ENCODE assay signal across 1 cellular context in genomic region chr20:62134735-62135231, GRCh38.
A peak's percentile ranks its signal among the peaks of the same experiment; 100 is the strongest.
TF ChIP-seq lines count a peak whose summit lies in the region.

No MANE protein-coding gene starts in this region.

TF ChIP-seq in HepG2, 621 proteins besides CTCF, POLR2A, EP300 and RAD21 (continued from another document and continues in another):
- TF ChIP-seq, protein P1, sequence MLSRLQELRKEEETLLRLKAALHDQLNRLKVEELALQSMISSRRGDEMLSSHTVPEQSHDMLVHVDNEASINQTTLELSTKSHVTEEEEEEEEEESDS (CRISPR knock-in tag; IDR thresholded peaks at IDR 0.05; ENCODE audit: borderline replicate concordance) = no peak
- TF ChIP-seq ZNF614 (CRISPR knock-in tag; IDR thresholded peaks at IDR 0.05; ENCODE audit: borderline replicate concordance) (peak; percentile 55; the same call in 1 of the 2 replicates), ZSCAN21 (CRISPR knock-in tag; IDR thresholded peaks at IDR 0.05; ENCODE audit: borderline replicate concordance) (peak; percentile 48; the same call in 1 of the 2 replicates), TARDBP (CRISPR knock-in tag; IDR thresholded peaks at IDR 0.05) (peak; percentile 93; the same call in 1 of the 2 replicates), TBL1XR1 (IDR thresholded peaks at IDR 0.05; ENCODE audit: borderline replicate concordance, low read length, partially characterized antibody) (peak; percentile 71), POLR2AphosphoS2 (IDR thresholded peaks at IDR 0.05; ENCODE audit: low read depth, low read length) (peak; percentile 96), ZKSCAN5 (CRISPR knock-in tag; IDR thresholded peaks at IDR 0.05) (0 out of 2 replicates have a peak, but pooled peaks have one; percentile 19), SRSF4 (IDR thresholded peaks at IDR 0.05; ENCODE audit: low read depth, low read length, poor library complexity, severe bottlenecking) (no peak), SAP130 (CRISPR knock-in tag; IDR thresholded peaks at IDR 0.05; ENCODE audit: low read depth) (peak; percentile 93), SRSF1 (optimal IDR thresholded peaks at IDR 0.05; ENCODE audit: low read depth, low read length) (no peak), ZNF251 (CRISPR knock-in tag; IDR thresholded peaks at IDR 0.05) (no peak), TOE1 (CRISPR knock-in tag; IDR thresholded peaks at IDR 0.05) (no peak), SNAI1 (CRISPR knock-in tag; IDR thresholded peaks at IDR 0.05; ENCODE audit: borderline replicate concordance) (no peak), KLF16 (CRISPR knock-in tag; IDR thresholded peaks at IDR 0.05) (peak in 1 of 2 experiments; percentile 76; a peak in 2 of 4 replicates), ZNF343 (CRISPR knock-in tag; IDR thresholded peaks at IDR 0.05) (peak; percentile 11; the same call in 1 of the 2 replicates), ZNF792 (CRISPR knock-in tag; IDR thresholded peaks at IDR 0.05) (no peak), ZNF577 (CRISPR knock-in tag; IDR thresholded peaks at IDR 0.05; ENCODE audit: borderline replicate concordance, low read depth) (no peak), ZNF451 (CRISPR knock-in tag; IDR thresholded peaks at IDR 0.05) (0 out of 2 replicates have a peak, but pooled peaks have one; percentile 26), SNAPC2 (CRISPR knock-in tag; IDR thresholded peaks at IDR 0.05) (peak; percentile 47; the same call in 1 of the 2 replicates), RXRB (CRISPR knock-in tag; IDR thresholded peaks at IDR 0.05; ENCODE audit: borderline replicate concordance) (peak; percentile 78), IKZF1 (IDR thresholded peaks at IDR 0.05) (no peak), ZNF296 (CRISPR knock-in tag; conservative IDR thresholded peaks at IDR 0.05) (peak; percentile 86; the same call in 1 of the 2 replicates), PAX8 (CRISPR knock-in tag; IDR thresholded peaks at IDR 0.05; ENCODE audit: borderline replicate concordance) (no peak), NR2F1 (CRISPR knock-in tag; IDR thresholded peaks at IDR 0.05) (peak; percentile 9 to 54; a peak in 3 of 4 replicates), HNF1B (CRISPR knock-in tag; IDR thresholded peaks at IDR 0.05) (peak; percentile 77), RBM22 (optimal IDR thresholded peaks at IDR 0.05; ENCODE audit: low read length) (peak; percentile 97), ZBTB20 (CRISPR knock-in tag; IDR thresholded peaks at IDR 0.05; ENCODE audit: borderline replicate concordance, low read depth) (peak; percentile 59; the same call in 1 of the 2 replicates), JUND (CRISPR knock-in tag; IDR thresholded peaks at IDR 0.05) (0 out of 2 replicates have a peak, but pooled peaks have one; percentile 29), HNF4A (CRISPR knock-in tag; IDR thresholded peaks at IDR 0.05) (peak; percentile 88), CEBPG (CRISPR knock-in tag; IDR thresholded peaks at IDR 0.05) (peak; percentile 76), TFE3 (CRISPR knock-in tag; IDR thresholded peaks at IDR 0.05) (peak; percentile 57; the same call in 1 of the 2 replicates), ZBTB1 (CRISPR knock-in tag; IDR thresholded peaks at IDR 0.05; ENCODE audit: borderline replicate concordance) (no peak), HOXD1 (CRISPR knock-in tag; IDR thresholded peaks at IDR 0.05) (no peak), TP53 (CRISPR knock-in tag; conservative IDR thresholded peaks at IDR 0.05) (0 out of 2 replicates have a peak, but pooled peaks have one; percentile 24), TFAP4 (IDR thresholded peaks at IDR 0.05; ENCODE audit: borderline replicate concordance, low read depth) (peak; percentile 18; the same call in 1 of the 2 replicates), HDAC2 (CRISPR knock-in tag; IDR thresholded peaks at IDR 0.05) (peak; percentile 55; the same call in 1 of the 2 replicates), HMGXB4 (CRISPR knock-in tag; IDR thresholded peaks at IDR 0.05; ENCODE audit: borderline replicate concordance in 1 of 2, low read depth in 1 of 2) (peak; percentile 42 to 54; a peak in 3 of 4 replicates)
- TF ChIP-seq, protein P2, sequence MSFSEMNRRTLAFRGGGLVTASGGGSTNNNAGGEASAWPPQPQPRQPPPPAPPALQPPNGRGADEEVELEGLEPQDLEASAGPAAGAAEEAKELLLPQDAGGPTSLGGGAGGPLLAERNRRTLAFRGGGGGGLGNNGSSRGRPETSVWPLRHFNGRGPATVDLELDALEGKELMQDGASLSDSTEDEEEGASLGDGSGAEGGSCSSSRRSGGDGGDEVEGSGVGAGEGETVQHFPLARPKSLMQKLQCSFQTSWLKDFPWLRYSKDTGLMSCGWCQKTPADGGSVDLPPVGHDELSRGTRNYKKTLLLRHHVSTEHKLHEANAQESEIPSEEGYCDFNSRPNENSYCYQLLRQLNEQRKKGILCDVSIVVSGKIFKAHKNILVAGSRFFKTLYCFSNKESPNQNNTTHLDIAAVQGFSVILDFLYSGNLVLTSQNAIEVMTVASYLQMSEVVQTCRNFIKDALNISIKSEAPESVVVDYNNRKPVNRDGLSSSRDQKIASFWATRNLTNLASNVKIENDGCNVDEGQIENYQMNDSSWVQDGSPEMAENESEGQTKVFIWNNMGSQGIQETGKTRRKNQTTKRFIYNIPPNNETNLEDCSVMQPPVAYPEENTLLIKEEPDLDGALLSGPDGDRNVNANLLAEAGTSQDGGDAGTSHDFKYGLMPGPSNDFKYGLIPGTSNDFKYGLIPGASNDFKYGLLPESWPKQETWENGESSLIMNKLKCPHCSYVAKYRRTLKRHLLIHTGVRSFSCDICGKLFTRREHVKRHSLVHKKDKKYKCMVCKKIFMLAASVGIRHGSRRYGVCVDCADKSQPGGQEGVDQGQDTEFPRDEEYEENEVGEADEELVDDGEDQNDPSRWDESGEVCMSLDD (CRISPR knock-in tag; IDR thresholded peaks at IDR 0.05; ENCODE audit: borderline replicate concordance) = no peak
- TF ChIP-seq, protein P3, sequence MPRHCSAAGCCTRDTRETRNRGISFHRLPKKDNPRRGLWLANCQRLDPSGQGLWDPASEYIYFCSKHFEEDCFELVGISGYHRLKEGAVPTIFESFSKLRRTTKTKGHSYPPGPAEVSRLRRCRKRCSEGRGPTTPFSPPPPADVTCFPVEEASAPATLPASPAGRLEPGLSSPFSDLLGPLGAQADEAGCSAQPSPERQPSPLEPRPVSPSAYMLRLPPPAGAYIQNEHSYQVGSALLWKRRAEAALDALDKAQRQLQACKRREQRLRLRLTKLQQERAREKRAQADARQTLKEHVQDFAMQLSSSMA (CRISPR knock-in tag; IDR thresholded peaks at IDR 0.05) = peak; percentile 63; the same call in 1 of the 2 replicates
- TF ChIP-seq, protein P4, sequence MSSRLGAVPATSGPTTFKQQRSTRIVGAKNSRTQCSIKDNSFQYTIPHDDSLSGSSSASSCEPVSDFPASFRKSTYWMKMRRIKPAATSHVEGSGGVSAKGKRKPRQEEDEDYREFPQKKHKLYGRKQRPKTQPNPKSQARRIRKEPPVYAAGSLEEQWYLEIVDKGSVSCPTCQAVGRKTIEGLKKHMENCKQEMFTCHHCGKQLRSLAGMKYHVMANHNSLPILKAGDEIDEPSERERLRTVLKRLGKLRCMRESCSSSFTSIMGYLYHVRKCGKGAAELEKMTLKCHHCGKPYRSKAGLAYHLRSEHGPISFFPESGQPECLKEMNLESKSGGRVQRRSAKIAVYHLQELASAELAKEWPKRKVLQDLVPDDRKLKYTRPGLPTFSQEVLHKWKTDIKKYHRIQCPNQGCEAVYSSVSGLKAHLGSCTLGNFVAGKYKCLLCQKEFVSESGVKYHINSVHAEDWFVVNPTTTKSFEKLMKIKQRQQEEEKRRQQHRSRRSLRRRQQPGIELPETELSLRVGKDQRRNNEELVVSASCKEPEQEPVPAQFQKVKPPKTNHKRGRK (CRISPR knock-in tag; IDR thresholded peaks at IDR 0.05) = no peak
- TF ChIP-seq, protein P5, sequence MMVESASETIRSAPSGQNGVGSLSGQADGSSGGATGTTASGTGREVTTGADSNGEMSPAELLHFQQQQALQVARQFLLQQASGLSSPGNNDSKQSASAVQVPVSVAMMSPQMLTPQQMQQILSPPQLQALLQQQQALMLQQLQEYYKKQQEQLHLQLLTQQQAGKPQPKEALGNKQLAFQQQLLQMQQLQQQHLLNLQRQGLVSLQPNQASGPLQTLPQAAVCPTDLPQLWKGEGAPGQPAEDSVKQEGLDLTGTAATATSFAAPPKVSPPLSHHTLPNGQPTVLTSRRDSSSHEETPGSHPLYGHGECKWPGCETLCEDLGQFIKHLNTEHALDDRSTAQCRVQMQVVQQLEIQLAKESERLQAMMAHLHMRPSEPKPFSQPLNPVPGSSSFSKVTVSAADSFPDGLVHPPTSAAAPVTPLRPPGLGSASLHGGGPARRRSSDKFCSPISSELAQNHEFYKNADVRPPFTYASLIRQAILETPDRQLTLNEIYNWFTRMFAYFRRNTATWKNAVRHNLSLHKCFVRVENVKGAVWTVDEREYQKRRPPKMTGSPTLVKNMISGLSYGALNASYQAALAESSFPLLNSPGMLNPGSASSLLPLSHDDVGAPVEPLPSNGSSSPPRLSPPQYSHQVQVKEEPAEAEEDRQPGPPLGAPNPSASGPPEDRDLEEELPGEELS (CRISPR knock-in tag; IDR thresholded peaks at IDR 0.05) = peak; percentile 86
- TF ChIP-seq, protein P6, sequence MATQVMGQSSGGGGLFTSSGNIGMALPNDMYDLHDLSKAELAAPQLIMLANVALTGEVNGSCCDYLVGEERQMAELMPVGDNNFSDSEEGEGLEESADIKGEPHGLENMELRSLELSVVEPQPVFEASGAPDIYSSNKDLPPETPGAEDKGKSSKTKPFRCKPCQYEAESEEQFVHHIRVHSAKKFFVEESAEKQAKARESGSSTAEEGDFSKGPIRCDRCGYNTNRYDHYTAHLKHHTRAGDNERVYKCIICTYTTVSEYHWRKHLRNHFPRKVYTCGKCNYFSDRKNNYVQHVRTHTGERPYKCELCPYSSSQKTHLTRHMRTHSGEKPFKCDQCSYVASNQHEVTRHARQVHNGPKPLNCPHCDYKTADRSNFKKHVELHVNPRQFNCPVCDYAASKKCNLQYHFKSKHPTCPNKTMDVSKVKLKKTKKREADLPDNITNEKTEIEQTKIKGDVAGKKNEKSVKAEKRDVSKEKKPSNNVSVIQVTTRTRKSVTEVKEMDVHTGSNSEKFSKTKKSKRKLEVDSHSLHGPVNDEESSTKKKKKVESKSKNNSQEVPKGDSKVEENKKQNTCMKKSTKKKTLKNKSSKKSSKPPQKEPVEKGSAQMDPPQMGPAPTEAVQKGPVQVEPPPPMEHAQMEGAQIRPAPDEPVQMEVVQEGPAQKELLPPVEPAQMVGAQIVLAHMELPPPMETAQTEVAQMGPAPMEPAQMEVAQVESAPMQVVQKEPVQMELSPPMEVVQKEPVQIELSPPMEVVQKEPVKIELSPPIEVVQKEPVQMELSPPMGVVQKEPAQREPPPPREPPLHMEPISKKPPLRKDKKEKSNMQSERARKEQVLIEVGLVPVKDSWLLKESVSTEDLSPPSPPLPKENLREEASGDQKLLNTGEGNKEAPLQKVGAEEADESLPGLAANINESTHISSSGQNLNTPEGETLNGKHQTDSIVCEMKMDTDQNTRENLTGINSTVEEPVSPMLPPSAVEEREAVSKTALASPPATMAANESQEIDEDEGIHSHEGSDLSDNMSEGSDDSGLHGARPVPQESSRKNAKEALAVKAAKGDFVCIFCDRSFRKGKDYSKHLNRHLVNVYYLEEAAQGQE (IDR thresholded peaks at IDR 0.05; ENCODE audit: borderline replicate concordance in 1 of 2, low read depth in 1 of 2, low read length in 2 of 2) = no peak
- TF ChIP-seq, protein P7, sequence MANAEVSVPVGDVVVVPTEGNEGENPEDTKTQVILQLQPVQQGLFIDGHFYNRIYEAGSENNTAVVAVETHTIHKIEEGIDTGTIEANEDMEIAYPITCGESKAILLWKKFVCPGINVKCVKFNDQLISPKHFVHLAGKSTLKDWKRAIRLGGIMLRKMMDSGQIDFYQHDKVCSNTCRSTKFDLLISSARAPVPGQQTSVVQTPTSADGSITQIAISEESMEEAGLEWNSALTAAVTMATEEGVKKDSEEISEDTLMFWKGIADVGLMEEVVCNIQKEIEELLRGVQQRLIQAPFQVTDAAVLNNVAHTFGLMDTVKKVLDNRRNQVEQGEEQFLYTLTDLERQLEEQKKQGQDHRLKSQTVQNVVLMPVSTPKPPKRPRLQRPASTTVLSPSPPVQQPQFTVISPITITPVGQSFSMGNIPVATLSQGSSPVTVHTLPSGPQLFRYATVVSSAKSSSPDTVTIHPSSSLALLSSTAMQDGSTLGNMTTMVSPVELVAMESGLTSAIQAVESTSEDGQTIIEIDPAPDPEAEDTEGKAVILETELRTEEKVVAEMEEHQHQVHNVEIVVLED (CRISPR knock-in tag; IDR thresholded peaks at IDR 0.05; ENCODE audit: borderline replicate concordance) = peak; percentile 53; the same call in 1 of the 2 replicates
